16 cellular contexts compared by ENCODE assay signal in the genomic region with DNA sequence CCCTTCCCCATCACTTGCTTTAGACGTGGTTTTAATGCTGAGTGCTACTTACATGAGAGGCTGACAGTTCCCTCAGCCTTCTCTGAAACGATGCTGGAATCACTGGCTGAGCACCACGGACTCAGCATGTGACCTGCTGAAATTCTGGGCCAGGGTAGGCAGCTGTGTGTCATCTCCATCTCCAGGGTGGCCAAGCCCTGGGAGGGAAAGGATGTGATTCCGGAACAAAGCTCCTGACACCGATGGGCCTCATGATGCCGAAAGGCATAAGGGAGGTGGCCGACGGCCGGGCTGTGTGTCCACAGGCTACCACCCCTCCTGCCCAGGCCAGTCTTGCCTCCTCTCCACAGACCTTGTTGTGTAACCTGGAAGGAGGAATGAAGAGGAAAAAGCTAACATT.
"Had no signal": no experiment of that assay in that cellular context is flagged by ENCODE, and none has a peak within 500 bp of the region (broad histone marks: within the 10 kb centered on the region; RNA-seq: fewer than 3 reads in every experiment).

No MANE protein-coding gene starts in this region.

- H3K36me3 ChIP-seq: brain microvascular endothelial cell, sigmoid colon, tibial nerve had no signal

- H3K9me3 Mint-ChIP-seq: activated CD4-positive, alpha-beta memory T cell treated with anti-CD3 and anti-CD28 coated beads, Interleukin-2, amount 10 ng/mL, durations not matched to agents 7 days and 5 days; activated T-helper 1 cell treated with anti-CD3 and anti-CD28 coated beads, Interleukin-12 subunit alpha, Interleukin-12 subunit beta, Interleukin-2, Interleukin-4 antibody, amounts not matched to agents 30 ng/mL and 10 ng/mL and 1 ng/mL, durations not matched to agents 14 hours and 24 hours and 36 hours; central memory CD8-positive, alpha-beta T cell; stimulated activated effector memory CD8-positive, alpha-beta T cell treated with anti-CD3 and anti-CD28 coated beads, Interleukin-12 subunit alpha, Interleukin-12 subunit beta, amount 100 ng/mL, for 72 hours had no signal

- H3K27me3 Mint-ChIP-seq: activated naive CD8-positive, alpha-beta T cell treated with anti-CD3 and anti-CD28 coated beads for 36 hours had no signal

- H3K4me1 Mint-ChIP-seq: activated CD4-positive, alpha-beta memory T cell treated with anti-CD3 and anti-CD28 coated beads, Interleukin-2, amount 10 ng/mL, durations not matched to agents 7 days and 5 days; activated naive CD8-positive, alpha-beta T cell treated with anti-CD3 and anti-CD28 coated beads for 36 hours; central memory CD8-positive, alpha-beta T cell had no signal

- H3K27ac Mint-ChIP-seq: activated CD4-positive, alpha-beta memory T cell treated with anti-CD3 and anti-CD28 coated beads, Interleukin-2, amount 10 ng/mL, durations not matched to agents 7 days and 5 days; activated naive CD8-positive, alpha-beta T cell treated with anti-CD3 and anti-CD28 coated beads for 36 hours; activated T-helper 1 cell treated with anti-CD3 and anti-CD28 coated beads, Interleukin-12 subunit alpha, Interleukin-12 subunit beta, Interleukin-2, Interleukin-4 antibody, amounts not matched to agents 30 ng/mL and 10 ng/mL and 1 ng/mL, durations not matched to agents 14 hours and 24 hours and 36 hours; nephron; stimulated activated effector memory CD8-positive, alpha-beta T cell treated with anti-CD3 and anti-CD28 coated beads, Interleukin-12 subunit alpha, Interleukin-12 subunit beta, amount 100 ng/mL, for 72 hours had no signal

- H3K27ac ChIP-seq: brain microvascular endothelial cell, sigmoid colon, tibial nerve had no signal

- H3K4me3 ChIP-seq: sigmoid colon, tibial nerve had no signal

- H3K36me3 Mint-ChIP-seq: activated naive CD8-positive, alpha-beta T cell treated with anti-CD3 and anti-CD28 coated beads for 36 hours; stimulated activated effector memory CD8-positive, alpha-beta T cell treated with anti-CD3 and anti-CD28 coated beads, Interleukin-12 subunit alpha, Interleukin-12 subunit beta, amount 100 ng/mL, for 72 hours had no signal

- H3K4me3 Mint-ChIP-seq: activated CD4-positive, alpha-beta memory T cell treated with anti-CD3 and anti-CD28 coated beads, Interleukin-2, amount 10 ng/mL, durations not matched to agents 7 days and 5 days; activated naive CD8-positive, alpha-beta T cell treated with anti-CD3 and anti-CD28 coated beads for 36 hours; activated T-helper 1 cell treated with anti-CD3 and anti-CD28 coated beads, Interleukin-12 subunit alpha, Interleukin-12 subunit beta, Interleukin-2, Interleukin-4 antibody, amounts not matched to agents 30 ng/mL and 10 ng/mL and 1 ng/mL, durations not matched to agents 14 hours and 24 hours and 36 hours; central memory CD8-positive, alpha-beta T cell; nephron; stimulated activated effector memory CD8-positive, alpha-beta T cell treated with anti-CD3 and anti-CD28 coated beads, Interleukin-12 subunit alpha, Interleukin-12 subunit beta, amount 100 ng/mL, for 72 hours had no signal

- ATAC-seq: stimulated activated effector memory CD8-positive, alpha-beta T cell treated with anti-CD3 and anti-CD28 coated beads, Interleukin-12 subunit alpha, Interleukin-12 subunit beta, amount 100 ng/mL, for 72 hours had no signal

- H3K4me1 ChIP-seq: sigmoid colon, tibial nerve had no signal

- H3K27me3 ChIP-seq: brain microvascular endothelial cell, sigmoid colon, tibial nerve had no signal

- DNase-seq: activated CD4-positive, alpha-beta memory T cell treated with anti-CD3 and anti-CD28 coated beads, Interleukin-2, amount 10 ng/mL, durations not matched to agents 7 days and 5 days; activated naive CD8-positive, alpha-beta T cell treated with anti-CD3 and anti-CD28 coated beads for 36 hours; amygdala; brain microvascular endothelial cell; effector memory CD4-positive, alpha-beta T cell; foreskin melanocyte; mesendoderm; occipital lobe; sigmoid colon; stimulated activated CD4-positive, alpha-beta T cell treated with anti-CD3 and anti-CD28 coated beads, Interleukin-12 subunit alpha, Interleukin-12 subunit beta, amount 100 ng/mL, for 4 hours; stimulated activated CD4-positive, alpha-beta T cell treated with anti-CD3 and anti-CD28 coated beads, Interleukin-2, amount 100 ng/mL, for 24 hours had no signal
